ENCODE assay signal across 18 cellular contexts in the genomic region with DNA sequence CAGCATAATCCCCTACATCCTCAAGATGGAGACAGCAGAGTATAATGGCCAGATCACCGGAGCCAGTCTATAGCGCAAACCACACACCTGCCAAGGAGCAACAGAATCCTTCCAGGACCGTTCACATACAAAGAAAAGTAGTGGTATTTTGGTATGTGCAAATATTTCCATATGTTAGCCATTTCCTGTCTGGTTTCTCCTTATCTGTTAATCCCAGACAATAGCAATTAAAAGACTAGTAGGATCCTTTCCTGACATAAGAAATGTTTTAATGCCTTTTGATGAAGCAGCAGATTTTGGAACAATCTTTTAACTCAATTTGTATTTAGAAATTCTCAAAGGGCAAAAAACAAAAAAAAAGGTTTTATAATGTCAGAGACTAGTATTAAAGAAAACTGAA. TPM values are rescaled to one million over a fixed set of nuclear protein-coding genes. Genes with fewer than 3 reads are reported as not detected.
DNase-seq lines count a peak whose midpoint lies in the region; ATAC-seq and TF ChIP-seq lines count a peak whose summit lies in the region.
"Had no signal": no experiment of that assay in that cellular context is flagged by ENCODE, and none has a peak within 500 bp of the region (broad histone marks: within the 10 kb centered on the region; RNA-seq: fewer than 3 reads in every experiment).

No MANE protein-coding gene starts in this region.

- peaks cover 93% of the 10 kb centered on the region for H3K36me3 ChIP-seq in A673 (ENCODE audit: insufficient read depth, low read length, poor library complexity, severe bottlenecking)

- no peaks in the 10 kb centered on the region for H3K9me3 ChIP-seq in A673 (ENCODE audit: low read depth, low read length, poor library complexity, severe bottlenecking)
- H3K9me3 ChIP-seq: Caco-2, pancreas had no signal

- H3K4me1 ChIP-seq in A673 (ENCODE audit: insufficient read depth, low read length, poor library complexity, severe bottlenecking) = peaks cover 33% of the 10 kb centered on the region
- H3K4me1 ChIP-seq: Caco-2, pancreas had no signal

- no TSS peak for BruUV-seq in A673 (replicated peaks; lab: Mats Ljungman, UMichigan)

- no peak for ATAC-seq in HG03159 (IDR thresholded peaks at IDR 0.05; ENCODE audit: unreplicated experiment)
- ATAC-seq: left lobe of liver, pancreas had no signal

- CTCF ChIA-PET in A673 (lab: Charles Lee) = no interaction called here

- no peak overlapping the region for H3K4me3 ChIP-seq in A673 (ENCODE audit: low read depth, low read length, poor library complexity, severe bottlenecking)
- H3K4me3 ChIP-seq in fibroblast of the aortic adventitia (ENCODE audit: low read depth, low read length) = no peak overlapping the region
- H3K4me3 ChIP-seq: pancreas had no signal

- no peaks in the 10 kb centered on the region for H3K27me3 ChIP-seq in A673 (replicated peaks; ENCODE audit: insufficient read depth, low read depth, low read length, poor library complexity)
- H3K27me3 ChIP-seq: pancreas had no signal

- POLR2A ChIA-PET in A673 (lab: Charles Lee; ENCODE audit: low non-redundant PET) = interaction anchor here (0.6 kb wide), 1 partner anchor 22 kb away, joined by 4 read pairs; the partner anchor contains the start of gene MRPS25

- TF ChIP-seq CTCF in A673 (conservative IDR thresholded peaks at IDR 0.05; ENCODE audit: low read depth, low read length) = no peak
- no peak for TF ChIP-seq CTCF in VCaP (conservative IDR thresholded peaks at IDR 0.05)
- TF ChIP-seq CTCF in fibroblast of the aortic adventitia (IDR thresholded peaks at IDR 0.05; ENCODE audit: insufficient read depth, low read length) = no peak

- DNase-seq in A673 (ENCODE audit: low spot score) = peak; percentile 66
- DNase-seq in ELR (ENCODE audit: low read depth) = peak; percentile 8
- peak; percentile 37 for DNase-seq in fibroblast of the aortic adventitia (ENCODE audit: low read depth)
- DNase-seq in amniotic stem cell (lab: John Stamatoyannopoulos, UW) = no peak
- no peak for DNase-seq in NCI-H524 (lab: John Stamatoyannopoulos, UW)
- DNase-seq: activated CD4-positive, CD25-positive, alpha-beta regulatory T cell; activated gamma-delta T cell; Caco-2; KG1; NCI-H1048; NCI-H2029 treated with DMSO at 0.1 percent for 48 hours; NCI-H510A; pancreas; stimulated activated CD4-positive, alpha-beta T cell treated with anti-CD3 and anti-CD28 coated beads, Interleukin-1b, Interleukin-23, amount 100 ng/mL, for 48 hours had no signal

- intact Hi-C loops in A673 (cut with micrococcal nuclease; ENCODE audit: unreplicated experiment) = loop anchor here (5.0 kb wide), 1 partner anchor 116 kb away; no protein-coding TSS in a partner anchor

- H3K27ac ChIP-seq in A673 (ENCODE audit: low read depth, low read length, poor library complexity, severe bottlenecking) (peak overlapping the region; percentile 53), VCaP (peak overlapping the region; percentile 75; the same call in 1 of the 2 replicates)
- H3K27ac ChIP-seq: epithelial cell of prostate, pancreas had no signal

RNA-seq across cellular contexts. Expression of gene MRPS25, which starts 22.2 kb away (rescaled TPM):
- 75.5 and 91.3 TPM in 2 replicates for total RNA-seq in A673 (2021)
- 12.7 and 17.0 TPM in 2 replicates for total RNA-seq in fibroblast of the aortic adventitia (ENCODE audit: low replicate concordance)

RNA-seq across cellular contexts. Expression of gene RBSN, which starts 56.0 kb away (rescaled TPM):
- 31.2 and 35.2 TPM in 2 replicates for total RNA-seq in A673 (2021)
- 22.7 and 29.6 TPM in 2 replicates for total RNA-seq in fibroblast of the aortic adventitia (ENCODE audit: low replicate concordance)

Comparison
In these comparisons a context has a peak if more than half of its experiments do, and no peak if none do; other contexts are left out.
1. DNase-seq: peak in A673 (single experiment), ELR (single experiment) and fibroblast of the aortic adventitia (single experiment); none in amniotic stem cell (single experiment) and NCI-H524 (0 of 2).